ENCODE assay signal across 26 cellular contexts in genomic region chr19:33802001-33802400, GRCh38.
"Had no signal": no experiment of that assay in that cellular context is flagged by ENCODE, and none has a peak within 500 bp of the region (broad histone marks: within the 10 kb centered on the region; RNA-seq: fewer than 3 reads in every experiment).

No MANE protein-coding gene starts in this region.

- DNase-seq: activated CD4-positive, alpha-beta T cell treated with anti-CD3 and anti-CD28 coated beads for 48 hours; activated CD4-positive, alpha-beta T cell treated with anti-CD3 and anti-CD28 coated beads, Interleukin-2, amount 50 U/mL, for 4 hours; activated CD8-positive, alpha-beta memory T cell treated with anti-CD3 and anti-CD28 coated beads, Interleukin-2, amount 50 U/mL, for 48 hours; activated CD8-positive, alpha-beta T cell treated with anti-CD3 and anti-CD28 coated beads, Interleukin-2, amount 10 ng/mL, durations not matched to agents 7 days and 5 days; activated gamma-delta T cell; activated naive CD4-positive, alpha-beta T cell treated with anti-CD3 and anti-CD28 coated beads for 36 hours; activated T-cell treated with anti-CD3 and anti-CD28 coated beads, Interleukin-2, amount 50 U/mL, for 24 hours; brain microvascular endothelial cell; cerebellar nuclear complex; NCI-H1048; NCI-H146; NCI-H187 treated with DMSO at 0.1 percent for 48 hours; NCI-H2081 treated with DMSO at 0.1 percent for 48 hours; NCI-H2171; NCI-H2227 treated with DMSO at 0.1 percent for 48 hours; NCI-H526; NK-92 treated with Interleukin-12 subunit alpha and Interleukin-12 subunit beta, amount 100 ng/mL, for 24 hours; OCI-M1; RPMI8226; SHP77; SW 1271 had no signal

- H3K9me3 ChIP-seq: SJSA1 had no signal

- H3K36me3 ChIP-seq: SJSA1 had no signal

- H3K27me3 ChIP-seq: brain microvascular endothelial cell, cardiac muscle cell had no signal

- H3K27ac ChIP-seq: brain microvascular endothelial cell, cardiac muscle cell, SJSA1 had no signal

- H3K4me3 ChIP-seq: cardiac muscle cell, SJSA1 had no signal

- ATAC-seq: activated CD4-positive, CD25-positive, alpha-beta regulatory T cell treated with anti-CD3 and anti-CD28 coated beads, Interleukin-2, amount 50 U/mL, for 24 hours; activated CD8-positive, alpha-beta T cell treated with anti-CD3 and anti-CD28 coated beads, Interleukin-2, amount 10 ng/mL, durations not matched to agents 7 days and 5 days; Panc1; SK-N-SH treated with all-trans-retinoic acid at 6 μM for 48 hours had no signal
